Comparison of ENCODE assay signal across 1 cellular context in the genomic region with DNA sequence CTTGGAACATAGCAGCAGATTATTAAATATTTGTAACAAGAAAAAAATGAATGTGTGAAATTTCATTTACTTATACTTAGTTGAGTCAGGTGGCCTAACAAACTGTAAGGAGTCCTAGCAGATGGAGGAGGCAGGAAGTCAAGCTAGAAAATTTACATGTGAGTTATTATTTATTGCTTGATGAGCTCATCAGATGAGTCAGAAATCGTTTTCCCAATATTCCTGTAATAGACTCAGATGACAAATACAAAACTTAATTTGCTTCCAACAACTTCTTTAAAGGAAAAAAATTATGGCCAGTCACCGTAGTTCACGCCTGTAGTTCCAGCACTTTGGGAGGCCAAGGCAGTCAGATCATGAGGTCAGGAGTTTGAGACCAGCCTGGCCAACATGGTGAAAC.
A peak's percentile ranks its signal among the peaks of the same experiment; 100 is the strongest.
TF ChIP-seq lines count a peak whose summit lies in the region.

No MANE protein-coding gene starts in this region.

TF ChIP-seq in SK-N-SH treated with all-trans-retinoic acid at 6 μM for 48 hours, 23 proteins besides CTCF, POLR2A, EP300 and RAD21 (continued from another document):
- TF ChIP-seq, protein P1, sequence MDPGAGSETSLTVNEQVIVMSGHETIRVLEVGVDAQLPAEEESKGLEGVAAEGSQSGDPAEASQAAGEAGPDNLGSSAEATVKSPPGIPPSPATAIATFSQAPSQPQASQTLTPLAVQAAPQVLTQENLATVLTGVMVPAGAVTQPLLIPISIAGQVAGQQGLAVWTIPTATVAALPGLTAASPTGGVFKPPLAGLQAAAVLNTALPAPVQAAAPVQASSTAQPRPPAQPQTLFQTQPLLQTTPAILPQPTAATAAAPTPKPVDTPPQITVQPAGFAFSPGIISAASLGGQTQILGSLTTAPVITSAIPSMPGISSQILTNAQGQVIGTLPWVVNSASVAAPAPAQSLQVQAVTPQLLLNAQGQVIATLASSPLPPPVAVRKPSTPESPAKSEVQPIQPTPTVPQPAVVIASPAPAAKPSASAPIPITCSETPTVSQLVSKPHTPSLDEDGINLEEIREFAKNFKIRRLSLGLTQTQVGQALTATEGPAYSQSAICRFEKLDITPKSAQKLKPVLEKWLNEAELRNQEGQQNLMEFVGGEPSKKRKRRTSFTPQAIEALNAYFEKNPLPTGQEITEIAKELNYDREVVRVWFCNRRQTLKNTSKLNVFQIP (CRISPR knock-in tag; IDR thresholded peaks at IDR 0.05; ENCODE audit: borderline replicate concordance, low read depth), result peak; percentile 33; the same call in 1 of the 2 replicates
